ENCODE assay signal across 1 cellular context in genomic region chr1:244214009-244214967, GRCh38.
A peak's percentile ranks its signal among the peaks of the same experiment; 100 is the strongest.
TF ChIP-seq lines count a peak whose summit lies in the region.

No MANE protein-coding gene starts in this region.

TF ChIP-seq in SK-N-SH, 30 proteins besides CTCF, POLR2A, EP300 and RAD21 (continued from another document):
- TF ChIP-seq REST (IDR thresholded peaks at IDR 0.05; ENCODE audit: low read depth, low read length) (peak; percentile 41; the same call in 1 of the 2 replicates), MAX (IDR thresholded peaks at IDR 0.05; ENCODE audit: low read depth) (peak; percentile 87), ELF1 (IDR thresholded peaks at IDR 0.05) (peak; percentile 48; the same call in 1 of the 2 replicates), PBX3 (IDR thresholded peaks at IDR 0.05) (peak; percentile 81), TEAD4 (IDR thresholded peaks at IDR 0.05; ENCODE audit: borderline replicate concordance, insufficient read depth) (peak; percentile 82)
